ENCODE assay signal across 11 cellular contexts in genomic region chr19:3494051-3494450, GRCh38. TPM values are rescaled to one million over a fixed set of nuclear protein-coding genes. Genes with fewer than 3 reads are reported as not detected.
DNase-seq lines count a peak whose midpoint lies in the region; ATAC-seq lines count a peak whose summit lies in the region.
"Had no signal": no experiment of that assay in that cellular context is flagged by ENCODE, and none has a peak within 500 bp of the region (broad histone marks: within the 10 kb centered on the region; RNA-seq: fewer than 3 reads in every experiment).

No MANE protein-coding gene starts in this region.

- no peaks in the 10 kb centered on the region for H3K27me3 Mint-ChIP-seq in activated CD4-positive, alpha-beta memory T cell treated with anti-CD3 and anti-CD28 coated beads, Interleukin-2, amount 10 ng/mL, durations not matched to agents 7 days and 5 days
- H3K27me3 Mint-ChIP-seq: B cell had no signal

- H3K27ac Mint-ChIP-seq in activated CD4-positive, alpha-beta memory T cell treated with anti-CD3 and anti-CD28 coated beads, Interleukin-2, amount 10 ng/mL, durations not matched to agents 7 days and 5 days = no peak overlapping the region
- H3K27ac Mint-ChIP-seq: B cell had no signal

- no peaks in the 10 kb centered on the region for H3K9me3 Mint-ChIP-seq in activated CD4-positive, alpha-beta memory T cell treated with anti-CD3 and anti-CD28 coated beads, Interleukin-2, amount 10 ng/mL, durations not matched to agents 7 days and 5 days

- POLR2A ChIA-PET in activated CD4-positive, alpha-beta memory T cell treated with anti-CD3 and anti-CD28 coated beads, Interleukin-2, amount 10 ng/mL, durations not matched to agents 7 days and 5 days (lab: Charles Lee) = interaction anchor here (0.7 to 1.0 kb wide), 2 partner anchors 12 to 13 kb away, joined by 3 to 4 read pairs; no protein-coding TSS in a partner anchor

- H3K27ac ChIP-seq in temporal lobe (ENCODE audit: low read depth, low read length) = peak overlapping the region; percentile 99
- H3K27ac ChIP-seq: lower lobe of right lung had no signal

- H3K4me1 Mint-ChIP-seq in activated CD4-positive, alpha-beta memory T cell treated with anti-CD3 and anti-CD28 coated beads, Interleukin-2, amount 10 ng/mL, durations not matched to agents 7 days and 5 days = peaks cover 24% of the 10 kb centered on the region

- H3K4me3 Mint-ChIP-seq in activated CD4-positive, alpha-beta memory T cell treated with anti-CD3 and anti-CD28 coated beads, Interleukin-2, amount 10 ng/mL, durations not matched to agents 7 days and 5 days = no peak overlapping the region
- H3K4me3 Mint-ChIP-seq: B cell had no signal

- CTCF ChIA-PET in activated CD4-positive, alpha-beta memory T cell treated with anti-CD3 and anti-CD28 coated beads, Interleukin-2, amount 10 ng/mL, durations not matched to agents 7 days and 5 days (lab: Charles Lee) = interaction anchor here (0.6 to 2.0 kb wide), 4 partner anchors 9 to 347 kb away, joined by 3 to 24 read pairs (median 3); no protein-coding TSS in a partner anchor

- peak; percentile 71 for DNase-seq in activated CD8-positive, alpha-beta memory T cell treated with anti-CD3 and anti-CD28 coated beads, Interleukin-2, amount 50 U/mL, for 48 hours
- no peak for DNase-seq in activated CD8-positive, alpha-beta memory T cell treated with anti-CD3 and anti-CD28 coated beads for 24 hours
- DNase-seq in activated CD4-positive, alpha-beta memory T cell treated with anti-CD3 and anti-CD28 coated beads, Interleukin-2, amount 10 ng/mL, durations not matched to agents 7 days and 5 days = peak; percentile 45
- peak; percentile 52 for DNase-seq in iPS DF 19.7 (ENCODE audit: low read depth, low spot score)
- no peak for DNase-seq in NCI-H1436 (lab: John Stamatoyannopoulos, UW)
- DNase-seq: lower lobe of right lung, NCI-H446 treated with DMSO at 0.1 percent for 48 hours had no signal

- H3K36me3 Mint-ChIP-seq in activated CD4-positive, alpha-beta memory T cell treated with anti-CD3 and anti-CD28 coated beads, Interleukin-2, amount 10 ng/mL, durations not matched to agents 7 days and 5 days (ENCODE audit: low read depth) = peaks cover 25% of the 10 kb centered on the region

- ATAC-seq in GM21723 (IDR thresholded peaks at IDR 0.05; ENCODE audit: unreplicated experiment) = no peak
- no peak for ATAC-seq in GM18502 (IDR thresholded peaks at IDR 0.05; ENCODE audit: poor library complexity, unreplicated experiment)

RNA-seq across cellular contexts. Expression of gene DOHH, which starts 6.4 kb away (rescaled TPM):
- 10 to 100 TPM; 11.1 to 11.8 TPM for total RNA-seq in activated CD4-positive, alpha-beta memory T cell treated with anti-CD3 and anti-CD28 coated beads, Interleukin-2, amount 10 ng/mL, durations not matched to agents 7 days and 5 days
- total RNA-seq in temporal lobe = 11.6 TPM

RNA-seq across cellular contexts. Expression of gene SMIM44, which starts 10.8 kb away (rescaled TPM):
- not detected for total RNA-seq in activated CD4-positive, alpha-beta memory T cell treated with anti-CD3 and anti-CD28 coated beads, Interleukin-2, amount 10 ng/mL, durations not matched to agents 7 days and 5 days
- not detected for total RNA-seq in temporal lobe
- total RNA-seq: B cell, lower lobe of right lung had no signal

RNA-seq across cellular contexts. Expression of gene FZR1, which starts 12.1 kb away (rescaled TPM):
- total RNA-seq in activated CD4-positive, alpha-beta memory T cell treated with anti-CD3 and anti-CD28 coated beads, Interleukin-2, amount 10 ng/mL, durations not matched to agents 7 days and 5 days = 10 to 100 TPM; 72.2 to 75.6 TPM
- 27.5 TPM for total RNA-seq in temporal lobe

RNA-seq across cellular contexts. Expression of gene SMIM24, which starts 13.7 kb away (rescaled TPM):
- not detected for total RNA-seq in activated CD4-positive, alpha-beta memory T cell treated with anti-CD3 and anti-CD28 coated beads, Interleukin-2, amount 10 ng/mL, durations not matched to agents 7 days and 5 days
- total RNA-seq in temporal lobe = 0.25 TPM
- total RNA-seq: B cell, lower lobe of right lung had no signal

RNA-seq across cellular contexts. Expression of gene TEKTIP1, which starts 44.9 kb away (rescaled TPM):
- total RNA-seq in activated CD4-positive, alpha-beta memory T cell treated with anti-CD3 and anti-CD28 coated beads, Interleukin-2, amount 10 ng/mL, durations not matched to agents 7 days and 5 days = 1 to 10 TPM; 4.3 to 6.6 TPM
- not detected for total RNA-seq in temporal lobe

Comparison
In these comparisons a context has a peak if more than half of its experiments do, and no peak if none do; other contexts are left out.
1. DNase-seq: peak in activated CD8-positive, alpha-beta memory T cell treated with anti-CD3 and anti-CD28 coated beads, Interleukin-2, amount 50 U/mL, for 48 hours (single experiment), activated CD4-positive, alpha-beta memory T cell treated with anti-CD3 and anti-CD28 coated beads, Interleukin-2, amount 10 ng/mL, durations not matched to agents 7 days and 5 days (single experiment) and iPS DF 19.7 (single experiment); none in activated CD8-positive, alpha-beta memory T cell treated with anti-CD3 and anti-CD28 coated beads for 24 hours (single experiment) and NCI-H1436 (single experiment).